9 cellular contexts compared by ENCODE assay signal in genomic region chr6:43644940-43645612, GRCh38. TPM values are rescaled to one million over a fixed set of nuclear protein-coding genes. Genes with fewer than 3 reads are reported as not detected.
A peak's percentile ranks its signal among the peaks of the same experiment; 100 is the strongest.
DNase-seq lines count a peak whose midpoint lies in the region; ATAC-seq and TF ChIP-seq lines count a peak whose summit lies in the region.
"Had no signal": no experiment of that assay in that cellular context is flagged by ENCODE, and none has a peak within 500 bp of the region (broad histone marks: within the 10 kb centered on the region; RNA-seq: fewer than 3 reads in every experiment).

Gene RSPH9, plus strand, starts transcription at chr6:43645036. Its CDS starts 63 bp downstream, at chr6:43645099.

- no peak for TF ChIP-seq POLR2A in prostate gland (IDR thresholded peaks at IDR 0.05)

- H3K36me3 ChIP-seq in prostate gland, result no peaks in the 10 kb centered on the region
- H3K36me3 ChIP-seq in PC-3 (ENCODE audit: low read depth, low read length), result peaks cover 21% of the 10 kb centered on the region

- no peaks in the 10 kb centered on the region for H3K9me2 ChIP-seq in PC-3 (replicated peaks; ENCODE audit: low read length)

- peaks cover 17% of the 10 kb centered on the region for H3K79me2 ChIP-seq in PC-3 (ENCODE audit: low read length)

- H3K9me3 ChIP-seq in prostate gland, result no peaks in the 10 kb centered on the region
- H3K9me3 ChIP-seq in PC-3 (ENCODE audit: low read length), result no peaks in the 10 kb centered on the region

- H3F3A ChIP-seq in PC-3 (ENCODE audit: low read length, unreplicated experiment), result no peaks in the 10 kb centered on the region

- H3K9ac ChIP-seq in PC-3 (ENCODE audit: low read length), result no peak within 1 kb of the TSS

- POLR2A ChIA-PET in PC-3 (lab: Charles Lee; ENCODE audit: unreplicated experiment), result no interaction called here

- DNase-seq in NCI-H82 treated with DMSO at 0.1 percent for 48 hours (lab: John Stamatoyannopoulos, UW; ENCODE audit: unreplicated experiment) (peak; percentile 44), Right ventricle myocardium inferior (ENCODE audit: missing footprints) (peak; percentile 86), prostate gland (ENCODE audit: low spot score) (peak; percentile 40), NCI-H446 (lab: John Stamatoyannopoulos, UW) (no peak), PC-3 (no peak)
- DNase-seq in activated naive CD4-positive, alpha-beta T cell (lab: John Stamatoyannopoulos, UW), result peak in 3 of 4 experiments; percentile 11 to 50 (median 25)

- no TSS peak for BruUV-seq in PC-3 (replicated peaks; lab: Mats Ljungman, UMichigan)

- H2AFZ ChIP-seq in PC-3 (ENCODE audit: low read length), result no peak within 1 kb of the TSS

- intact Hi-C loops in Right ventricle myocardium inferior (cut with DNase I), result no loop called here
- intact Hi-C loops in prostate gland (cut with DNase I), result no loop called here
- intact Hi-C loops in PC-3 (cut with micrococcal nuclease), result no loop called here

- H3K4me1 ChIP-seq in prostate gland (replicated peaks) (no peaks in the 10 kb centered on the region), PC-3 (ENCODE audit: insufficient read depth, low read length) (no peaks in the 10 kb centered on the region)

- H3K4me3 ChIP-seq in prostate gland (peak within 1 kb of the TSS; percentile 19 to 32), PC-3 (ENCODE audit: low read length) (no peak within 1 kb of the TSS)

- H3K4me2 ChIP-seq in PC-3 (ENCODE audit: low read length), result no peak within 1 kb of the TSS

- WGBS in prostate gland, result 4% methylated on average over 44 of the region's 52 CpGs

- no peak for TF ChIP-seq CTCF in prostate gland (IDR thresholded peaks at IDR 0.05)
- TF ChIP-seq CTCF in PC-3 (conservative IDR thresholded peaks at IDR 0.05; ENCODE audit: low read depth, low read length), result no peak

- CTCF ChIA-PET in PC-3 (lab: Charles Lee), result no interaction called here

- H3K27ac ChIP-seq in prostate gland (peak within 1 kb of the TSS; percentile 24 to 46), PC-3 (ENCODE audit: low read length) (no peak within 1 kb of the TSS)
- H3K27ac ChIP-seq: VCaP had no signal

- H4K20me1 ChIP-seq in PC-3 (ENCODE audit: low read length), result no peaks in the 10 kb centered on the region

- ATAC-seq in GM19452 (IDR thresholded peaks at IDR 0.05; ENCODE audit: unreplicated experiment) (peak; percentile 60), Right ventricle myocardium inferior (peak; percentile 78), HG03097 (IDR thresholded peaks at IDR 0.05; ENCODE audit: low FRiP score, unreplicated experiment) (no peak), PC-3 (no peak)

- no peaks in the 10 kb centered on the region for H3K27me3 ChIP-seq in prostate gland (replicated peaks; ENCODE audit: insufficient read depth)
- no peaks in the 10 kb centered on the region for H3K27me3 ChIP-seq in PC-3 (ENCODE audit: low read length)

RNA-seq across cellular contexts. Expression of gene RSPH9, which starts in this region (rescaled TPM):
- total RNA-seq in Right ventricle myocardium inferior (0.11 TPM), prostate gland (1 to 10 TPM in 1 of 2 donors, under 1 TPM in 1; 0.23 to 1.9 TPM), PC-3 (2014; rRNA removed) (not detected in 2 replicates)

Comparison
In these comparisons a context has a peak if more than half of its experiments do, and no peak if none do; other contexts are left out.
1. Peak in DNase-seq and ATAC-seq in Right ventricle myocardium inferior; RNA of the gene not detected or under 1 TPM.
2. DNase-seq: peak in NCI-H82 treated with DMSO at 0.1 percent for 48 hours (single experiment), activated naive CD4-positive, alpha-beta T cell (3 of 4) and prostate gland (single experiment); none in NCI-H446 (0 of 2) and PC-3 (single experiment).